In genomic region chr1:94481473-94481933, GRCh38 we compare ENCODE assay signal across 8 cellular contexts.
DNase-seq lines count a peak whose midpoint lies in the region; ATAC-seq, FAIRE-seq and TF ChIP-seq lines count a peak whose summit lies in the region.

No MANE protein-coding gene starts in this region.

- no peak overlapping the region for H3K4me2 ChIP-seq in SU-DHL-6 (ENCODE audit: low read depth, low read length, poor library complexity, severe bottlenecking)

- FAIRE-seq in A204.1 (lab: Jason Lieb, UNC), result peak; percentile 37

- no peak overlapping the region for H3K27ac Mint-ChIP-seq in MCF 10A (ENCODE audit: low read depth, unreplicated experiment)

- H3K79me2 ChIP-seq in SU-DHL-6 (ENCODE audit: insufficient read depth, low read length), result no peaks in the 10 kb centered on the region

- H3K4me3 ChIP-seq in SU-DHL-6 (ENCODE audit: insufficient read depth, low read length, poor library complexity, severe bottlenecking), result no peak overlapping the region

- no peak overlapping the region for H3K27ac ChIP-seq in SU-DHL-6 (ENCODE audit: low read depth, low read length)

- BruUV-seq in MCF 10A (replicated peaks; lab: Mats Ljungman, UMichigan), result no TSS peak

- no peaks in the 10 kb centered on the region for H3K9me2 ChIP-seq in SU-DHL-6 (replicated peaks; ENCODE audit: insufficient read depth, low read length)

- H4K20me1 ChIP-seq in SU-DHL-6 (ENCODE audit: low read depth, low read length), result no peaks in the 10 kb centered on the region

- no peaks in the 10 kb centered on the region for H3F3A ChIP-seq in SU-DHL-6 (ENCODE audit: insufficient read depth)

- no peaks in the 10 kb centered on the region for H3K9me3 Mint-ChIP-seq in MCF 10A (ENCODE audit: unreplicated experiment)

- peak; percentile 97 for ATAC-seq in HG02678 (IDR thresholded peaks at IDR 0.05; ENCODE audit: unreplicated experiment)

- no peaks in the 10 kb centered on the region for H3K27me3 Mint-ChIP-seq in MCF 10A (ENCODE audit: insufficient read depth, unreplicated experiment)

- no peak overlapping the region for H3K4me3 Mint-ChIP-seq in MCF 10A (ENCODE audit: unreplicated experiment)

- H3K36me3 ChIP-seq in SU-DHL-6 (ENCODE audit: low read length), result 0 out of 2 replicates have a peak, but pooled peaks cover 10% of the 10 kb centered on the region

- TF ChIP-seq CTCF in GM12874 (IDR thresholded peaks at IDR 0.05; ENCODE audit: insufficient read depth, low read depth, low read length) (peak; percentile 77), SU-DHL-6 (IDR thresholded peaks at IDR 0.05; ENCODE audit: insufficient read depth, low read length, poor library complexity, severe bottlenecking) (peak; percentile 51), MCF 10A (IDR thresholded peaks at IDR 0.05; ENCODE audit: unreplicated experiment) (peak; percentile 71)

- no peaks in the 10 kb centered on the region for H3K27me3 ChIP-seq in SU-DHL-6 (ENCODE audit: low read length)

- DNase-seq in NCI-H1092 (lab: John Stamatoyannopoulos, UW), result peak; percentile 13
- peak; percentile 78 for DNase-seq in MCF 10A (ENCODE audit: unreplicated experiment)
- DNase-seq in inferior parietal cortex (ENCODE audit: extremely low spot score), result peak; percentile 78
- DNase-seq in stimulated activated CD4-positive, alpha-beta T cell treated with anti-CD3 and anti-CD28 coated beads, Interleukin-1b, Interleukin-23, amount 100 ng/mL, for 24 hours (ENCODE audit: low read depth in 4 of 4, low spot score in 1 of 4), result peak in 3 of 4 experiments; percentile 1 to 9 (median 7)

- H3K9ac ChIP-seq in SU-DHL-6 (ENCODE audit: low read length), result no peak overlapping the region

- POLR2A ChIA-PET in MCF 10A (lab: Yijun Ruan, JAX), result interaction anchor here (0.7 to 1.0 kb wide), 2 partner anchors 11 to 323 kb away, joined by 3 to 4 read pairs; no protein-coding TSS in a partner anchor

- no peaks in the 10 kb centered on the region for H3K4me1 Mint-ChIP-seq in MCF 10A (ENCODE audit: insufficient read depth, unreplicated experiment)

- H2AFZ ChIP-seq in SU-DHL-6 (ENCODE audit: low read depth, low read length, severe bottlenecking), result no peak overlapping the region

- CTCF ChIA-PET in MCF 10A (lab: Yijun Ruan, JAX), result interaction anchor here (0.6 to 4.7 kb wide), 21 partner anchors 8 to 1304 kb away, joined by 3 to 100 read pairs (median 4); no protein-coding TSS in a partner anchor

- H3K9me3 ChIP-seq in SU-DHL-6 (ENCODE audit: insufficient read depth, low read length), result no peaks in the 10 kb centered on the region

- intact Hi-C loops in MCF 10A (cut with micrococcal nuclease), result loop anchor here (1.0 kb wide), 3 partner anchors 321 to 562 kb away; no protein-coding TSS in a partner anchor

- H3K36me3 Mint-ChIP-seq in MCF 10A (ENCODE audit: insufficient read depth, unreplicated experiment), result peaks cover 46% of the 10 kb centered on the region

Comparison
In these comparisons a context has a peak if more than half of its experiments do, and no peak if none do; other contexts are left out.
1. DNase-seq: peak in every context shown above with its lines; median percentile 78 in MCF 10A; 78 in inferior parietal cortex; 13 in NCI-H1092; 7 in stimulated activated CD4-positive, alpha-beta T cell treated with anti-CD3 and anti-CD28 coated beads, Interleukin-1b, Interleukin-23, amount 100 ng/mL, for 24 hours.